28 cellular contexts compared by ENCODE assay signal in the genomic region with DNA sequence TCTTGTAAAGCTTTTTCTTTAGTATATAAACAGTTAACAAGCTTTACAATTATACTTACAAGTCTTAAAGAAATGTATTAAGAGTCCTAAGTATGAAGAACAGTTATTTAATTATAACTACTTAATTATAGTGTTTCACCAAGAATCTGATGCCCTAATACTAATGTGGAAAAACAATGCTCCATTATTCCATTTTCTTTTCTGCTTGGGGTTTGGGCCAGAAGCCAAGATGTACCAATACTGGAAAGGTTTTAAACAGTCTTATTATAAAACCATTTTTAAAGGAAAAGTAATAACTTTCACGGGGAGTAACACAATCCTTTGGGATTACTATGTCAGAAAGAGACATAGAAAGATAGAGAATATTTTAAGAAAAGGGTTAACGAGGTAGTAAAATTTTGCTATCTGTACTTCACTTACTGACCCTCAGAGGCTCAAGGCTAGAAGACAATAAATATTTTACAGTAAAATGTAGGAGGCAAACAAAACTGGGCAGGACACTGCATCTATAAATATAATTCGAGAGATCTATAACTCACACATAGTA.
"Had no signal": no experiment of that assay in that cellular context is flagged by ENCODE, and none has a peak within 500 bp of the region (broad histone marks: within the 10 kb centered on the region; RNA-seq: fewer than 3 reads in every experiment).

No MANE protein-coding gene starts in this region.

- H3K4me1 ChIP-seq: left lung, neural progenitor cell, testis, vagina had no signal

- H2AFZ ChIP-seq: neural progenitor cell had no signal

- H3K4me1 Mint-ChIP-seq: central memory CD8-positive, alpha-beta T cell; neural progenitor cell; stimulated activated naive B cell treated with anti-CD40 and anti-IgM and Interleukin-4, amounts not matched to agents 10 μg/mL and 1 μg/mL and 100 μg/mL, for 72 hours had no signal

- H3K27ac Mint-ChIP-seq: endodermal cell; mesothelial cell of epicardium; neural progenitor cell; progenitor cell of endocrine pancreas; stimulated activated naive B cell treated with anti-CD40 and anti-IgM and Interleukin-4, amounts not matched to agents 10 μg/mL and 1 μg/mL and 100 μg/mL, for 72 hours; T-helper 17 cell had no signal

- H3K9me3 ChIP-seq: left lung, testis, vagina had no signal

- H3K4me3 Mint-ChIP-seq: central memory CD8-positive, alpha-beta T cell; endodermal cell; mesothelial cell of epicardium; naive thymus-derived CD8-positive, alpha-beta T cell; neural progenitor cell; stimulated activated naive B cell treated with anti-CD40 and anti-IgM and Interleukin-4, amounts not matched to agents 10 μg/mL and 1 μg/mL and 100 μg/mL, for 72 hours; T-helper 17 cell had no signal

- H3K4me2 ChIP-seq: neural progenitor cell had no signal

- H3K27me3 Mint-ChIP-seq: central memory CD8-positive, alpha-beta T cell; naive thymus-derived CD8-positive, alpha-beta T cell; progenitor cell of endocrine pancreas; stimulated activated naive B cell treated with anti-CD40 and anti-IgM and Interleukin-4, amounts not matched to agents 10 μg/mL and 1 μg/mL and 100 μg/mL, for 72 hours; T-helper 17 cell had no signal

- H3K27ac ChIP-seq: brain microvascular endothelial cell, coronary artery, left lung, neural progenitor cell, testis, vagina had no signal

- H3K9ac ChIP-seq: neural progenitor cell had no signal

- H3K9me3 Mint-ChIP-seq: central memory CD8-positive, alpha-beta T cell; naive thymus-derived CD8-positive, alpha-beta T cell; neural progenitor cell; stimulated activated naive B cell treated with anti-CD40 and anti-IgM and Interleukin-4, amounts not matched to agents 10 μg/mL and 1 μg/mL and 100 μg/mL, for 72 hours had no signal

- H3K27me3 ChIP-seq: brain microvascular endothelial cell, left lung, neural progenitor cell, testis, vagina had no signal

- H3K4me3 ChIP-seq: coronary artery, left lung, neural progenitor cell, testis, vagina had no signal

- DNase-seq: activated CD4-positive, alpha-beta T cell treated with anti-CD3 and anti-CD28 coated beads for 4 hours; activated CD4-positive, alpha-beta T cell treated with anti-CD3 and anti-CD28 coated beads, Interleukin-2, amount 50 U/mL, for 48 hours; activated CD4-positive, CD25-positive, alpha-beta regulatory T cell; activated CD8-positive, alpha-beta memory T cell treated with anti-CD3 and anti-CD28 coated beads, Interleukin-2, amount 50 U/mL, for 48 hours; activated gamma-delta T cell; activated naive CD4-positive, alpha-beta T cell treated with anti-CD3 and anti-CD28 coated beads, Interleukin-2, amount 50 U/mL, for 16 hours; activated T-cell treated with anti-CD3 and anti-CD28 coated beads, Interleukin-2, amount 50 U/mL, for 48 hours; aorta; brain microvascular endothelial cell; endodermal cell; glutamatergic neuron; hippocampal formation; kidney glomerular epithelial cell; left lung; naive thymus-derived CD8-positive, alpha-beta T cell; retina; stimulated activated CD4-positive, alpha-beta T cell treated with anti-CD3 and anti-CD28 coated beads, Interleukin-2, amount 100 ng/mL, for 48 hours; stimulated activated CD8-positive, alpha-beta memory T cell treated with anti-CD3 and anti-CD28 coated beads, Interleukin-4, amount 100 ng/mL, for 48 hours; stimulated activated naive B cell treated with anti-CD40 and anti-IgM and Interleukin-4, amounts not matched to agents 10 μg/mL and 1 μg/mL and 100 μg/mL, for 72 hours; T-helper 17 cell; testis; trophoblast cell had no signal

- ATAC-seq: left lung; naive thymus-derived CD8-positive, alpha-beta T cell; stimulated activated naive B cell treated with anti-CD40 and anti-IgM and Interleukin-4, amounts not matched to agents 10 μg/mL and 1 μg/mL and 100 μg/mL, for 72 hours; T-helper 17 cell had no signal
